In genomic region chr19:31448221-31448657, GRCh38 we compare ENCODE assay signal across 11 cellular contexts.
DNase-seq lines count a peak whose midpoint lies in the region; ATAC-seq and TF ChIP-seq lines count a peak whose summit lies in the region.
"Had no signal": no experiment of that assay in that cellular context is flagged by ENCODE, and none has a peak within 500 bp of the region (broad histone marks: within the 10 kb centered on the region; RNA-seq: fewer than 3 reads in every experiment).

No MANE protein-coding gene starts in this region.

- POLR2A ChIA-PET in IMR-90 (lab: Charles Lee; ENCODE audit: unreplicated experiment), result no interaction called here

- 0 out of 4 replicates have a peak overlapping the region, but pooled peaks of 1 of the 2 experiments have one; percentile 23 for H4K8ac ChIP-seq in IMR-90 (ENCODE audit: low read depth in 2 of 2, low read length in 2 of 2)

- H2BK5ac ChIP-seq in IMR-90 (ENCODE audit: low read depth, low read length, poor library complexity, severe bottlenecking), result no peak overlapping the region

- no peak for TF ChIP-seq CTCF in IMR-90 (conservative IDR thresholded peaks at IDR 0.05; ENCODE audit: low read depth, low read length)
- no peak for TF ChIP-seq CTCF in choroid plexus epithelial cell (conservative IDR thresholded peaks at IDR 0.05; ENCODE audit: low read depth, low read length)
- no peak for TF ChIP-seq CTCF in lung (IDR thresholded peaks at IDR 0.05; ENCODE audit: control extremely low read depth, extremely low read depth)

- H3K27ac ChIP-seq in IMR-90 (ENCODE audit: insufficient read depth, low read length), result peak overlapping the region; percentile 34; the same call in 1 of the 2 replicates
- peak overlapping the region in 1 of 2 donors; percentile 1 for H3K27ac ChIP-seq in lung (ENCODE audit: low read depth in 1 of 2, low read length in 1 of 2)
- H3K27ac ChIP-seq: WERI-Rb-1 had no signal

- DNase-seq in A172 (ENCODE audit: low spot score) (peak; percentile 73), IMR-90 (peak; percentile 89), choroid plexus epithelial cell (ENCODE audit: low read depth) (peak; percentile 83), lung (ENCODE audit: low spot score) (peak; percentile 44), SIG-M5 (lab: John Stamatoyannopoulos, UW) (no peak), OCI-M2 (lab: John Stamatoyannopoulos, UW; ENCODE audit: unreplicated experiment) (no peak), RPMI8226 (no peak)
- DNase-seq in stimulated activated CD4-positive, alpha-beta T cell treated with anti-CD3 and anti-CD28 coated beads, Interleukin-4, amount 100 ng/mL, for 4 hours, result no peak
- DNase-seq: CD4-positive, CD25-positive, alpha-beta regulatory T cell; WERI-Rb-1 had no signal

- no peak overlapping the region for H3K4me3 ChIP-seq in IMR-90 (ENCODE audit: insufficient read depth, low read depth, low read length)
- H3K4me3 ChIP-seq in choroid plexus epithelial cell (ENCODE audit: low read depth, low read length), result no peak overlapping the region
- H3K4me3 ChIP-seq in lung, result no peak overlapping the region
- H3K4me3 ChIP-seq: vagina had no signal

- peak; percentile 96 for ATAC-seq in IMR-90 (ENCODE audit: low read depth)
- peak; percentile 47 for ATAC-seq in lung (ENCODE audit: insufficient read depth, low FRiP score)

- CTCF ChIA-PET in IMR-90 (lab: Yijun Ruan, JAX), result interaction anchor here (0.6 kb wide), 1 partner anchor 39 kb away, joined by 4 read pairs; no protein-coding TSS in a partner anchor

- H3K14ac ChIP-seq in IMR-90 (replicated peaks; ENCODE audit: low read depth, low read length), result no peak overlapping the region

- no TSS peak for BruUV-seq in IMR-90 (replicated peaks; lab: Mats Ljungman, UMichigan)

- no peaks in the 10 kb centered on the region for H4K20me1 ChIP-seq in IMR-90 (ENCODE audit: insufficient read depth, low read length)

- no peak overlapping the region for H3K9ac ChIP-seq in IMR-90 (ENCODE audit: low read depth, low read length)

- no peak overlapping the region for H2BK15ac ChIP-seq in IMR-90 (ENCODE audit: low read depth, low read length)

- no peak overlapping the region for H4K91ac ChIP-seq in IMR-90 (ENCODE audit: insufficient read depth, low read depth, low read length)

- intact Hi-C loops in IMR-90 (cut with micrococcal nuclease), result loop anchor here (5.0 kb wide), 1 partner anchor 101 kb away; the partner anchor contains the start of gene TSHZ3

- no peak for TF ChIP-seq POLR2A in IMR-90 (IDR thresholded peaks at IDR 0.05; ENCODE audit: low read depth, low read length)

- peaks cover 2% of the 10 kb centered on the region for H3K27me3 ChIP-seq in IMR-90 (ENCODE audit: control insufficient read depth, insufficient read depth, low read length)
- no peaks in the 10 kb centered on the region for H3K27me3 ChIP-seq in lung (ENCODE audit: control insufficient read depth, insufficient read depth)
- H3K27me3 ChIP-seq: vagina had no signal

- H3K56ac ChIP-seq in IMR-90 (ENCODE audit: extremely low read depth, insufficient read depth, low read length), result no peak overlapping the region

- H3K18ac ChIP-seq in IMR-90 (ENCODE audit: low read depth, low read length), result no peak overlapping the region

- WGBS in IMR-90 (ENCODE audit: extremely low coverage in 2 of 2, insufficient read length in 1 of 2), 2 experiments, result 62% methylated on average over 3 of the region's 7 CpGs; no CpG with 5 or more reads in 1 of the 2 experiments
- WGBS in lung, 2 donors, result 55 to 72% methylated on average over 7 of the region's 7 CpGs

- H3K9me3 ChIP-seq in IMR-90 (ENCODE audit: control insufficient read depth, insufficient read depth, low read length) (no peaks in the 10 kb centered on the region), lung (ENCODE audit: control insufficient read depth in 2 of 2, insufficient read depth in 1 of 2, low read length in 1 of 2) (peaks cover 4 to 6% of the 10 kb centered on the region in 2 donors)
- H3K9me3 ChIP-seq: vagina had no signal

- H4K5ac ChIP-seq in IMR-90 (ENCODE audit: low read depth, low read length), result no peak overlapping the region; the same call in 1 of the 2 replicates

- in situ Hi-C loops in IMR-90 (cut with MboI; ENCODE audit: low sequenced_read_pairs), result no loop called here

- H2BK20ac ChIP-seq in IMR-90 (ENCODE audit: low read depth, low read length), result peak overlapping the region; percentile 64; the same call in 1 of the 2 replicates

- H2AFZ ChIP-seq in IMR-90 (replicated peaks; ENCODE audit: low read length, poor library complexity), result peak overlapping the region; percentile 19

- H3K4ac ChIP-seq in IMR-90 (ENCODE audit: low read depth, low read length), result no peak overlapping the region

- H3K4me1 ChIP-seq in IMR-90 (ENCODE audit: control insufficient read depth, insufficient read depth, low read length), result peaks cover 4% of the 10 kb centered on the region; the same call in 1 of the 2 replicates
- no peaks in the 10 kb centered on the region for H3K4me1 ChIP-seq in lung (ENCODE audit: control insufficient read depth in 2 of 2, insufficient read depth in 2 of 2, low read length in 2 of 2)
- H3K4me1 ChIP-seq: vagina had no signal

- no peak for TF ChIP-seq RAD21 in IMR-90 (IDR thresholded peaks at IDR 0.05; ENCODE audit: low read length)

- H2AK5ac ChIP-seq in IMR-90 (ENCODE audit: low read depth, low read length), result no peak overlapping the region

- no peaks in the 10 kb centered on the region for H3K36me3 ChIP-seq in IMR-90 (ENCODE audit: control insufficient read depth, insufficient read depth, low read length)
- no peaks in the 10 kb centered on the region for H3K36me3 ChIP-seq in lung (ENCODE audit: control insufficient read depth in 2 of 2, insufficient read depth in 2 of 2, low read length in 2 of 2)
- H3K36me3 ChIP-seq: vagina, WERI-Rb-1 had no signal

- dilution Hi-C loops in IMR-90 (cut with HindIII; ENCODE audit: low sequenced_read_pairs, unreplicated experiment), result no loop called here

- H3K79me1 ChIP-seq in IMR-90 (ENCODE audit: low read depth in 1 of 2, low read length in 2 of 2), result no peaks in the 10 kb centered on the region

- H2AK9ac ChIP-seq in IMR-90 (replicated peaks; ENCODE audit: low read depth, low read length, poor library complexity), result peak overlapping the region; percentile 45

- no peak overlapping the region for H3K23ac ChIP-seq in IMR-90 (ENCODE audit: low read depth, low read length)

- peak overlapping the region; percentile 23; the same call in 1 of the 2 replicates for H2BK120ac ChIP-seq in IMR-90 (ENCODE audit: low read depth, low read length)

- no peaks in the 10 kb centered on the region for H3K9me1 ChIP-seq in IMR-90 (ENCODE audit: insufficient read depth, low read length)

- H3K4me2 ChIP-seq in IMR-90 (ENCODE audit: low read depth, low read length), result no peak overlapping the region; the same call in 1 of the 2 replicates

TF ChIP-seq in IMR-90, 13 proteins besides CTCF, POLR2A, EP300 and RAD21:
- no peak for TF ChIP-seq MAZ (IDR thresholded peaks at IDR 0.05; ENCODE audit: borderline replicate concordance, low read depth, low read length)
- no peak for TF ChIP-seq MAFK (IDR thresholded peaks at IDR 0.05; ENCODE audit: low read depth, low read length)
- TF ChIP-seq MXI1 (IDR thresholded peaks at IDR 0.05; ENCODE audit: borderline replicate concordance, low read depth, low read length), result peak; percentile 35; the same call in 1 of the 2 replicates
- TF ChIP-seq RCOR1 (IDR thresholded peaks at IDR 0.05; ENCODE audit: insufficient replicate concordance, low read length), result no peak
- TF ChIP-seq BHLHE40 (IDR thresholded peaks at IDR 0.05; ENCODE audit: low read depth, low read length), result peak; percentile 57; the same call in 1 of the 2 replicates
- no peak for TF ChIP-seq NFE2L2 (IDR thresholded peaks at IDR 0.05; ENCODE audit: low read depth, low read length)
- TF ChIP-seq USF2 (IDR thresholded peaks at IDR 0.05; ENCODE audit: low read depth, low read length), result no peak; the same call in 1 of the 2 replicates
- no peak for TF ChIP-seq SMC3 (IDR thresholded peaks at IDR 0.05; ENCODE audit: low read depth, low read length)
- TF ChIP-seq ELK1 (IDR thresholded peaks at IDR 0.05; ENCODE audit: borderline replicate concordance, low read depth, low read length), result no peak
- TF ChIP-seq FOS (IDR thresholded peaks at IDR 0.05; ENCODE audit: low read depth, low read length), result no peak
- TF ChIP-seq CEBPB (IDR thresholded peaks at IDR 0.05; ENCODE audit: low read depth, low read length), result peak; percentile 95
- TF ChIP-seq RFX5 (IDR thresholded peaks at IDR 0.05; ENCODE audit: low read depth, low read length), result no peak
- TF ChIP-seq CHD1 (IDR thresholded peaks at IDR 0.05; ENCODE audit: low read depth, low read length), result no peak

Comparison
In these comparisons a context has a peak if more than half of its experiments do, and no peak if none do; other contexts are left out.
1. DNase-seq: peak in A172 (single experiment), IMR-90 (single experiment), choroid plexus epithelial cell (single experiment) and lung (single experiment); none in SIG-M5 (single experiment), OCI-M2 (single experiment), RPMI8226 (single experiment) and stimulated activated CD4-positive, alpha-beta T cell treated with anti-CD3 and anti-CD28 coated beads, Interleukin-4, amount 100 ng/mL, for 4 hours (0 of 2).